Comparison of ENCODE assay signal across 9 cellular contexts in genomic region chr7:602341-603141, GRCh38.
DNase-seq lines count a peak whose midpoint lies in the region; TF ChIP-seq lines count a peak whose summit lies in the region.
"Had no signal": no experiment of that assay in that cellular context is flagged by ENCODE, and none has a peak within 500 bp of the region (broad histone marks: within the 10 kb centered on the region; RNA-seq: fewer than 3 reads in every experiment).

No MANE protein-coding gene starts in this region.

- no peaks in the 10 kb centered on the region for H3K27me3 ChIP-seq in CD4-positive, alpha-beta memory T cell (ENCODE audit: insufficient read depth, low read length)
- H3K27me3 ChIP-seq in dorsolateral prefrontal cortex (no peaks in the 10 kb centered on the region), sigmoid colon (no peaks in the 10 kb centered on the region)

- H3K4me3 ChIP-seq in CD4-positive, alpha-beta memory T cell (ENCODE audit: low read length in 2 of 2): peak overlapping the region in 1 of 2 donors; percentile 10
- H3K4me3 ChIP-seq in dorsolateral prefrontal cortex: peak overlapping the region in 5 of 59 donors; percentile 0 to 35 (median 20)
- peak overlapping the region in 2 of 4 donors; percentile 12 to 22 for H3K4me3 ChIP-seq in sigmoid colon

- CTCF ChIA-PET in CD4-positive, alpha-beta memory T cell (lab: Charles Lee; ENCODE audit: partially characterized antibody): no interaction called here

- no peaks in the 10 kb centered on the region for H3K27me3 Mint-ChIP-seq in CD4-positive, alpha-beta memory T cell
- H3K27me3 Mint-ChIP-seq in T-helper 1 cell treated with Interleukin-12 subunit alpha and Interleukin-12 subunit beta and Interleukin-4 antibody, amounts not matched to agents 30 μg/mL and 1 μg/mL, for 36 hours (ENCODE audit: low read depth): no peaks in the 10 kb centered on the region

- peak overlapping the region; percentile 31 to 82 (median 62) for H3K4me3 Mint-ChIP-seq in CD4-positive, alpha-beta memory T cell
- peak overlapping the region; percentile 37 for H3K4me3 Mint-ChIP-seq in T-helper 1 cell treated with Interleukin-12 subunit alpha and Interleukin-12 subunit beta and Interleukin-4 antibody, amounts not matched to agents 30 μg/mL and 1 μg/mL, for 36 hours

- TF ChIP-seq EP300 in sigmoid colon (IDR thresholded peaks at IDR 0.05): no peak

- WGBS in sigmoid colon, 2 donors: 58 to 68% methylated on average over 38 of the region's 38 CpGs

- POLR2A ChIA-PET in CD4-positive, alpha-beta memory T cell (lab: Charles Lee; ENCODE audit: partially characterized antibody): interaction anchor here (1.0 to 9.8 kb wide), 5 partner anchors 9 to 251 kb away, joined by 3 to 200 read pairs (median 5); no protein-coding TSS in a partner anchor

- peaks cover 55% of the 10 kb centered on the region for H3K4me1 ChIP-seq in CD4-positive, alpha-beta memory T cell (ENCODE audit: insufficient read depth, low read length)
- peaks cover 0 to 23% (median 15%) of the 10 kb centered on the region in 4 donors for H3K4me1 ChIP-seq in sigmoid colon

- H3K36me3 Mint-ChIP-seq in CD4-positive, alpha-beta memory T cell: peaks cover 3 to 12% of the 10 kb centered on the region in 2 donors
- H3K36me3 Mint-ChIP-seq in T-helper 1 cell treated with Interleukin-12 subunit alpha and Interleukin-12 subunit beta and Interleukin-4 antibody, amounts not matched to agents 30 μg/mL and 1 μg/mL, for 36 hours (ENCODE audit: low read depth): peaks cover 7% of the 10 kb centered on the region

- peaks cover 27 to 61% (median 43%) of the 10 kb centered on the region in 4 donors for H3K4me1 Mint-ChIP-seq in CD4-positive, alpha-beta memory T cell
- peaks cover 27% of the 10 kb centered on the region for H3K4me1 Mint-ChIP-seq in T-helper 1 cell treated with Interleukin-12 subunit alpha and Interleukin-12 subunit beta and Interleukin-4 antibody, amounts not matched to agents 30 μg/mL and 1 μg/mL, for 36 hours (ENCODE audit: low read depth)

- peak in 2 of 5 donors; percentile 20 to 27 for DNase-seq in CD4-positive, alpha-beta memory T cell
- DNase-seq in dorsolateral prefrontal cortex (peak in 2 of 10 donors; percentile 31 to 42), sigmoid colon (peak; percentile 67), HPDE6-E6E7 (ENCODE audit: extremely low spot score) (no peak), NCI-H2081 (lab: John Stamatoyannopoulos, UW) (no peak), superior temporal gyrus (ENCODE audit: extremely low spot score) (no peak), NCI-H146 treated with DMSO at 0.1 percent for 48 hours (lab: John Stamatoyannopoulos, UW; ENCODE audit: unreplicated experiment) (no peak)
- DNase-seq: Calu3 had no signal

- TF ChIP-seq CTCF in dorsolateral prefrontal cortex (IDR thresholded peaks at IDR 0.05 in 54 of 56, conservative IDR thresholded peaks at IDR 0.05 in 2 of 56; ENCODE audit: low read depth in 1 of 56, partially characterized antibody in 56 of 56) (no peak), sigmoid colon (IDR thresholded peaks at IDR 0.05) (no peak)

- peak overlapping the region; percentile 98 for H3K27ac ChIP-seq in CD4-positive, alpha-beta memory T cell (ENCODE audit: low read depth, low read length)
- H3K27ac ChIP-seq in dorsolateral prefrontal cortex (peak overlapping the region in 53 of 59 donors; percentile 2 to 93 (median 66)), sigmoid colon (peak overlapping the region; percentile 58 to 77 (median 73))

- H3K36me3 ChIP-seq in CD4-positive, alpha-beta memory T cell (ENCODE audit: insufficient read depth, low read length): no peaks in the 10 kb centered on the region
- H3K36me3 ChIP-seq in sigmoid colon: peaks cover 0 to 5% (median 0%) of the 10 kb centered on the region in 4 donors

- no peaks in the 10 kb centered on the region for H3K9me3 ChIP-seq in CD4-positive, alpha-beta memory T cell (ENCODE audit: control insufficient read depth in 1 of 2, low read length in 2 of 2)
- H3K9me3 ChIP-seq in sigmoid colon: no peaks in the 10 kb centered on the region

- H3K27ac Mint-ChIP-seq in CD4-positive, alpha-beta memory T cell: peak overlapping the region; percentile 96 to 100 (median 99)
- peak overlapping the region; percentile 84 for H3K27ac Mint-ChIP-seq in T-helper 1 cell treated with Interleukin-12 subunit alpha and Interleukin-12 subunit beta and Interleukin-4 antibody, amounts not matched to agents 30 μg/mL and 1 μg/mL, for 36 hours

- peaks cover 0 to 7% (median 2%) of the 10 kb centered on the region in 8 donors for H3K9me3 Mint-ChIP-seq in CD4-positive, alpha-beta memory T cell
- no peaks in the 10 kb centered on the region for H3K9me3 Mint-ChIP-seq in T-helper 1 cell treated with Interleukin-12 subunit alpha and Interleukin-12 subunit beta and Interleukin-4 antibody, amounts not matched to agents 30 μg/mL and 1 μg/mL, for 36 hours

- intact Hi-C loops in CD4-positive, alpha-beta memory T cell (cut with micrococcal nuclease): no loop called here
- intact Hi-C loops in dorsolateral prefrontal cortex (cut with DNase I): no loop called here
- intact Hi-C loops in sigmoid colon (cut with DNase I): no loop called here

- TF ChIP-seq POLR2A in sigmoid colon (IDR thresholded peaks at IDR 0.05): no peak
